ENCODE assay signal across 16 cellular contexts in genomic region chr22:49753961-49754673, GRCh38.
DNase-seq lines count a peak whose midpoint lies in the region; ATAC-seq and TF ChIP-seq lines count a peak whose summit lies in the region.
"Had no signal": no experiment of that assay in that cellular context is flagged by ENCODE, and none has a peak within 500 bp of the region (broad histone marks: within the 10 kb centered on the region; RNA-seq: fewer than 3 reads in every experiment).

No MANE protein-coding gene starts in this region.

- no peaks in the 10 kb centered on the region for H3F3A ChIP-seq in PC-9 (ENCODE audit: insufficient read depth, low read depth)

- no peaks in the 10 kb centered on the region for H3K79me2 ChIP-seq in PC-9 (ENCODE audit: low read depth)

- no peaks in the 10 kb centered on the region for H3K36me3 Mint-ChIP-seq in activated CD8-positive, alpha-beta T cell treated with anti-CD3 and anti-CD28 coated beads for 36 hours (ENCODE audit: low read depth)
- H3K36me3 Mint-ChIP-seq: memory B cell had no signal

- DNase-seq in COR-L47 (lab: John Stamatoyannopoulos, UW) (peak; percentile 75), GM20000 (ENCODE audit: low spot score) (peak; percentile 39), NCI-H510A treated with DMSO at 0.1 percent for 48 hours (lab: John Stamatoyannopoulos, UW) (peak; percentile 50), iPS-NIHi11 (ENCODE audit: low spot score) (peak; percentile 13), PC-9 (no peak), Ammon's horn (ENCODE audit: low spot score) (no peak)
- DNase-seq in activated CD8-positive, alpha-beta T cell treated with anti-CD3 and anti-CD28 coated beads for 36 hours, result no peak
- DNase-seq in stimulated activated naive CD8-positive, alpha-beta T cell treated with anti-CD3 and anti-CD28 coated beads, Interleukin-15, Interleukin-2, amounts not matched to agents 100 U/mL and 50 U/mL, for 24 hours, result no peak
- DNase-seq: activated naive CD4-positive, alpha-beta T cell treated with Interleukin-2 at 50 U/mL for 16 hours; cortex of kidney; NCI-H446 treated with DMSO at 0.1 percent for 48 hours; stimulated activated CD4-positive, alpha-beta T cell treated with anti-CD3 and anti-CD28 coated beads, Interleukin-2, amount 100 ng/mL, for 24 hours had no signal

- H3K27ac ChIP-seq in PC-9, result no peak overlapping the region
- H3K27ac ChIP-seq: epithelial cell of prostate had no signal

- CTCF ChIA-PET in PC-9 (lab: Charles Lee), result no interaction called here
- CTCF ChIA-PET in activated CD8-positive, alpha-beta T cell treated with anti-CD3 and anti-CD28 coated beads for 36 hours (lab: Charles Lee), result no interaction called here

- no peaks in the 10 kb centered on the region for H3K36me3 ChIP-seq in PC-9 (ENCODE audit: low read depth)

- TF ChIP-seq CTCF in GM20000 (IDR thresholded peaks at IDR 0.05; ENCODE audit: extremely low read depth, missing control alignments), result no peak
- no peak for TF ChIP-seq CTCF in PC-9 (conservative IDR thresholded peaks at IDR 0.05)
- no peak for TF ChIP-seq CTCF in activated CD8-positive, alpha-beta T cell treated with anti-CD3 and anti-CD28 coated beads for 36 hours (IDR thresholded peaks at IDR 0.05)

- no peak for ATAC-seq in activated CD8-positive, alpha-beta T cell treated with anti-CD3 and anti-CD28 coated beads for 36 hours
- ATAC-seq in stimulated activated naive CD8-positive, alpha-beta T cell treated with anti-CD3 and anti-CD28 coated beads, Interleukin-15, Interleukin-2, amounts not matched to agents 100 U/mL and 50 U/mL, for 24 hours, result no peak

- POLR2A ChIA-PET in PC-9 (lab: Charles Lee; ENCODE audit: unreplicated experiment), result no interaction called here
- POLR2A ChIA-PET in activated CD8-positive, alpha-beta T cell treated with anti-CD3 and anti-CD28 coated beads for 36 hours (lab: Charles Lee), result no interaction called here

- peaks cover 83% of the 10 kb centered on the region for H3K27me3 ChIP-seq in PC-9 (ENCODE audit: insufficient read depth, low read depth)

- BruUV-seq in PC-9 (replicated peaks; lab: Mats Ljungman, UMichigan), result no TSS peak

- H3K9me2 ChIP-seq in PC-9 (ENCODE audit: insufficient read depth), result no peaks in the 10 kb centered on the region

- H4K20me1 ChIP-seq in PC-9 (ENCODE audit: insufficient read depth), result no peaks in the 10 kb centered on the region

- no peaks in the 10 kb centered on the region for H3K9me3 ChIP-seq in PC-9 (ENCODE audit: insufficient read depth, low read depth)

- H3K4me2 ChIP-seq in PC-9, result no peak overlapping the region

- no peak overlapping the region for H2AFZ ChIP-seq in PC-9

- H3K4me1 ChIP-seq in PC-9 (replicated peaks; ENCODE audit: insufficient read depth), result no peaks in the 10 kb centered on the region

- no peaks in the 10 kb centered on the region for H3K27me3 Mint-ChIP-seq in activated CD8-positive, alpha-beta T cell treated with anti-CD3 and anti-CD28 coated beads for 36 hours

- H3K4me1 Mint-ChIP-seq in activated CD8-positive, alpha-beta T cell treated with anti-CD3 and anti-CD28 coated beads for 36 hours (ENCODE audit: low read depth), result no peaks in the 10 kb centered on the region
- H3K4me1 Mint-ChIP-seq: B cell, memory B cell, neural crest cell had no signal

- no peak overlapping the region for H3K4me3 Mint-ChIP-seq in activated CD8-positive, alpha-beta T cell treated with anti-CD3 and anti-CD28 coated beads for 36 hours
- H3K4me3 Mint-ChIP-seq: B cell, memory B cell, neural crest cell had no signal

- intact Hi-C loops in PC-9 (cut with micrococcal nuclease; ENCODE audit: unreplicated experiment), result no loop called here
- intact Hi-C loops in activated CD8-positive, alpha-beta T cell treated with anti-CD3 and anti-CD28 coated beads for 36 hours (cut with micrococcal nuclease), result no loop called here

- no peak overlapping the region for H3K4me3 ChIP-seq in PC-9

- H3K9me3 Mint-ChIP-seq in activated CD8-positive, alpha-beta T cell treated with anti-CD3 and anti-CD28 coated beads for 36 hours, result no peaks in the 10 kb centered on the region
- H3K9me3 Mint-ChIP-seq: neural crest cell had no signal

- no peak overlapping the region for H3K27ac Mint-ChIP-seq in activated CD8-positive, alpha-beta T cell treated with anti-CD3 and anti-CD28 coated beads for 36 hours
- H3K27ac Mint-ChIP-seq: B cell, memory B cell had no signal

Comparison
In these comparisons a context has a peak if more than half of its experiments do, and no peak if none do; other contexts are left out.
1. DNase-seq: peak in COR-L47 (single experiment), GM20000 (single experiment), NCI-H510A treated with DMSO at 0.1 percent for 48 hours (single experiment) and iPS-NIHi11 (single experiment); none in PC-9 (0 of 2), activated CD8-positive, alpha-beta T cell treated with anti-CD3 and anti-CD28 coated beads for 36 hours (single experiment), Ammon's horn (single experiment) and stimulated activated naive CD8-positive, alpha-beta T cell treated with anti-CD3 and anti-CD28 coated beads, Interleukin-15, Interleukin-2, amounts not matched to agents 100 U/mL and 50 U/mL, for 24 hours (single experiment).